ENCODE assay signal across 23 cellular contexts in the genomic region with DNA sequence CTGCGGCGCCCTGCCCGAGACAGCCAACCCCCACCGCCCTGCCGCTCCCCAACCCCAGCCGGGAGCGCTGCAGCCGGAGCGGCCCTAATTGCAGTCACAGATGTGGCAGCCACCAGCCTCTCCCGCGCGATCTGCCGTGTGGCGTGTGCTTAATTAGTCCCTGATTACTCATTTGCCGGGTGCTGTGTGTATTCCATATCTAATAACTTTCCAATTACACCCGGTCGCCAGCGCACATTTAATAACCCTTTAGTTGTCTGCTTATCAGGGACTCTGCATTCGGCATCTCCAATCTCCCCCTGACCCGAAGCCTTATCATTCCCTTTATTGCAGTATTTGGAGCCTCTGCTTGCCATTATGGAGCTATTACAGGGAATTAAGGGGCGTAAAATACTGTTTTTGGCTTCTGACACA.
DNase-seq lines count a peak whose midpoint lies in the region; FAIRE-seq and TF ChIP-seq lines count a peak whose summit lies in the region.
"Had no signal": no experiment of that assay in that cellular context is flagged by ENCODE, and none has a peak within 500 bp of the region (broad histone marks: within the 10 kb centered on the region; RNA-seq: fewer than 3 reads in every experiment).

No MANE protein-coding gene starts in this region.

- no peak for FAIRE-seq in small intestine (lab: Jason Lieb, UNC)

- no peaks in the 10 kb centered on the region for H3K4me1 Mint-ChIP-seq in endodermal cell
- H3K4me1 Mint-ChIP-seq: activated naive CD8-positive, alpha-beta T cell treated with anti-CD3 and anti-CD28 coated beads, Interleukin-2, amount 10 ng/mL, durations not matched to agents 7 days and 5 days; activated T-helper 17 cell treated with anti-CD3 and anti-CD28 coated beads, Interleukin-2, amount 50 U/mL, for 72 hours; IgD-negative memory B cell had no signal

- WGBS in endodermal cell (ENCODE audit: insufficient coverage in 1 of 2, insufficient read length in 1 of 2), 2 experiments = 93 to 98% methylated on average over 16 to 21 of the region's 21 CpGs
- WGBS in small intestine, 3 donors = 28 to 68% (median 42%) methylated on average over 21 of the region's 21 CpGs

- H4K20me1 ChIP-seq in OCI-LY7 (ENCODE audit: insufficient read depth, low read length) = no peaks in the 10 kb centered on the region

- no peak overlapping the region for H3K4me2 ChIP-seq in OCI-LY7 (ENCODE audit: low read length)
- H3K4me2 ChIP-seq: BLaER1 treated with 17β-estradiol and CSF1 and Interleukin-3, amounts not matched to agents 10 nM and 100 nM; PC-9 had no signal

- H3K27me3 Mint-ChIP-seq in endodermal cell (ENCODE audit: insufficient read depth) = no peaks in the 10 kb centered on the region
- H3K27me3 Mint-ChIP-seq: activated T-helper 17 cell treated with anti-CD3 and anti-CD28 coated beads, Interleukin-2, amount 50 U/mL, for 72 hours had no signal

- peak; percentile 45 for DNase-seq in NCI-H748 (lab: John Stamatoyannopoulos, UW; ENCODE audit: unreplicated experiment)
- no peak for DNase-seq in NCI-H748 treated with DMSO at 0.1 percent for 48 hours (lab: John Stamatoyannopoulos, UW)
- peak; percentile 38 for DNase-seq in NCI-H2227 treated with DMSO at 0.1 percent for 48 hours (lab: John Stamatoyannopoulos, UW)
- DNase-seq in endodermal cell = peak; percentile 26
- peak; percentile 76 for DNase-seq in small intestine
- no peak for DNase-seq in GM03348 (ENCODE audit: low spot score)
- DNase-seq in OCI-LY7 (ENCODE audit: low spot score) = no peak
- no peak for DNase-seq in HK-2 (ENCODE audit: unreplicated experiment)
- DNase-seq: activated CD4-positive, alpha-beta T cell treated with anti-CD3 and anti-CD28 coated beads, Interleukin-2, amount 50 U/mL, for 1 hour; activated CD8-positive, alpha-beta memory T cell treated with anti-CD3 and anti-CD28 coated beads, Interleukin-2, amount 50 U/mL, for 4 hours; activated naive CD8-positive, alpha-beta T cell treated with anti-CD3 and anti-CD28 coated beads, Interleukin-2, amount 10 ng/mL, durations not matched to agents 7 days and 5 days; foreskin keratinocyte; HCEC 1CT; hippocampal formation; left ventricle myocardium superior; NCI-H82; nephron progenitor cell; T-helper 17 cell; uterus had no signal

- H3K27me3 ChIP-seq in endodermal cell (ENCODE audit: control insufficient read depth, insufficient read depth, low read length, poor library complexity, severe bottlenecking) (no peaks in the 10 kb centered on the region), small intestine (ENCODE audit: control insufficient read depth in 2 of 2, insufficient read depth in 2 of 2, low read length in 2 of 2) (no peaks in the 10 kb centered on the region)
- H3K27me3 ChIP-seq: uterus had no signal

- no peak overlapping the region for H2AFZ ChIP-seq in OCI-LY7 (ENCODE audit: low read length)
- H2AFZ ChIP-seq: PC-9 had no signal

- BruUV-seq in OCI-LY7 (replicated peaks; lab: Mats Ljungman, UMichigan) = no TSS peak

- no peak overlapping the region for H3K4me3 Mint-ChIP-seq in endodermal cell
- H3K4me3 Mint-ChIP-seq: activated naive CD8-positive, alpha-beta T cell treated with anti-CD3 and anti-CD28 coated beads, Interleukin-2, amount 10 ng/mL, durations not matched to agents 7 days and 5 days; activated T-helper 17 cell treated with anti-CD3 and anti-CD28 coated beads, Interleukin-2, amount 50 U/mL, for 72 hours; IgD-negative memory B cell; nephron progenitor cell; T-helper 17 cell had no signal

- no peak overlapping the region for H3K9ac ChIP-seq in endodermal cell (ENCODE audit: extremely low read depth, low read length, poor library complexity, severe bottlenecking)
- H3K9ac ChIP-seq: BLaER1 treated with 17β-estradiol and CSF1 and Interleukin-3, amounts not matched to agents 10 nM and 100 nM had no signal

- H3K9me3 Mint-ChIP-seq in endodermal cell = peaks cover 8% of the 10 kb centered on the region
- H3K9me3 Mint-ChIP-seq: activated T-helper 17 cell treated with anti-CD3 and anti-CD28 coated beads, Interleukin-2, amount 50 U/mL, for 72 hours had no signal

- no peaks in the 10 kb centered on the region for H3K36me3 ChIP-seq in endodermal cell (ENCODE audit: control insufficient read depth, insufficient read depth, low read length)
- H3K36me3 ChIP-seq in small intestine (ENCODE audit: control insufficient read depth in 2 of 2, insufficient read depth in 2 of 2, low read length in 2 of 2) = no peaks in the 10 kb centered on the region
- H3K36me3 ChIP-seq in OCI-LY7 (ENCODE audit: insufficient read depth, low read length) = no peaks in the 10 kb centered on the region
- H3K36me3 ChIP-seq: BLaER1 treated with 17β-estradiol and CSF1 and Interleukin-3, amounts not matched to agents 10 nM and 100 nM; uterus had no signal

- POLR2A ChIA-PET in OCI-LY7 (lab: Charles Lee) = no interaction called here

- no peak overlapping the region for H3K27ac Mint-ChIP-seq in endodermal cell
- H3K27ac Mint-ChIP-seq: activated naive CD8-positive, alpha-beta T cell treated with anti-CD3 and anti-CD28 coated beads, Interleukin-2, amount 10 ng/mL, durations not matched to agents 7 days and 5 days; activated T-helper 17 cell treated with anti-CD3 and anti-CD28 coated beads, Interleukin-2, amount 50 U/mL, for 72 hours; IgD-negative memory B cell; nephron progenitor cell; T-helper 17 cell had no signal

- H3K4me1 ChIP-seq in endodermal cell (ENCODE audit: control insufficient read depth, insufficient read depth, low read length) (no peaks in the 10 kb centered on the region), small intestine (ENCODE audit: control insufficient read depth in 2 of 2, insufficient read depth in 1 of 2, low read depth in 1 of 2, low read length in 1 of 2) (no peaks in the 10 kb centered on the region), OCI-LY7 (ENCODE audit: insufficient read depth, low read length, poor library complexity, severe bottlenecking) (no peaks in the 10 kb centered on the region)
- H3K4me1 ChIP-seq: uterus had no signal

- H3K9me2 ChIP-seq in OCI-LY7 (ENCODE audit: insufficient read depth, low read length) = no peaks in the 10 kb centered on the region

- H3K27ac ChIP-seq in endodermal cell (ENCODE audit: low read depth, low read length) (no peak overlapping the region), small intestine (ENCODE audit: low read depth in 1 of 2, low read length in 1 of 2) (no peak overlapping the region), OCI-LY7 (ENCODE audit: low read depth, low read length, poor library complexity, severe bottlenecking) (no peak overlapping the region)
- H3K27ac ChIP-seq: BLaER1 treated with 17β-estradiol and CSF1 and Interleukin-3, amounts not matched to agents 10 nM and 100 nM; foreskin keratinocyte; PC-9; uterus had no signal

- H3K79me2 ChIP-seq in OCI-LY7 (ENCODE audit: insufficient read depth, low read depth, low read length) = no peaks in the 10 kb centered on the region

- no peak overlapping the region for H3K4me3 ChIP-seq in endodermal cell (ENCODE audit: low read length)
- H3K4me3 ChIP-seq in small intestine (ENCODE audit: low read depth in 1 of 2, low read length in 2 of 2) = no peak overlapping the region
- H3K4me3 ChIP-seq in OCI-LY7 (ENCODE audit: low read depth, low read length, poor library complexity, severe bottlenecking) = no peak overlapping the region
- H3K4me3 ChIP-seq: BLaER1 treated with 17β-estradiol and CSF1 and Interleukin-3, amounts not matched to agents 10 nM and 100 nM; PC-9; uterus had no signal

- CTCF ChIA-PET in OCI-LY7 (lab: Charles Lee; ENCODE audit: unreplicated experiment) = no interaction called here

- H3K36me3 Mint-ChIP-seq in endodermal cell (ENCODE audit: low read depth) = no peaks in the 10 kb centered on the region
- H3K36me3 Mint-ChIP-seq: activated naive CD8-positive, alpha-beta T cell treated with anti-CD3 and anti-CD28 coated beads, Interleukin-2, amount 10 ng/mL, durations not matched to agents 7 days and 5 days; IgD-negative memory B cell had no signal

- no peak for TF ChIP-seq CTCF in endodermal cell (conservative IDR thresholded peaks at IDR 0.05)
- no peak for TF ChIP-seq CTCF in OCI-LY7 (conservative IDR thresholded peaks at IDR 0.05; ENCODE audit: low read length)

- intact Hi-C loops in OCI-LY7 (cut with micrococcal nuclease; ENCODE audit: unreplicated experiment) = no loop called here

- H3K9me3 ChIP-seq in endodermal cell (ENCODE audit: control insufficient read depth, low read length) = peaks cover 9% of the 10 kb centered on the region
- H3K9me3 ChIP-seq in small intestine (ENCODE audit: control insufficient read depth, low read depth) = no peaks in the 10 kb centered on the region
- H3K9me3 ChIP-seq in OCI-LY7 (ENCODE audit: low read length) = no peaks in the 10 kb centered on the region
- H3K9me3 ChIP-seq: uterus had no signal

Comparison
In these comparisons a context has a peak if more than half of its experiments do, and no peak if none do; other contexts are left out.
1. DNase-seq: peak in NCI-H748 (single experiment), NCI-H2227 treated with DMSO at 0.1 percent for 48 hours (single experiment), endodermal cell (single experiment) and small intestine (single experiment); none in NCI-H748 treated with DMSO at 0.1 percent for 48 hours (single experiment), GM03348 (single experiment), OCI-LY7 (single experiment) and HK-2 (single experiment).